ENCODE assay signal across 8 cellular contexts in the genomic region with DNA sequence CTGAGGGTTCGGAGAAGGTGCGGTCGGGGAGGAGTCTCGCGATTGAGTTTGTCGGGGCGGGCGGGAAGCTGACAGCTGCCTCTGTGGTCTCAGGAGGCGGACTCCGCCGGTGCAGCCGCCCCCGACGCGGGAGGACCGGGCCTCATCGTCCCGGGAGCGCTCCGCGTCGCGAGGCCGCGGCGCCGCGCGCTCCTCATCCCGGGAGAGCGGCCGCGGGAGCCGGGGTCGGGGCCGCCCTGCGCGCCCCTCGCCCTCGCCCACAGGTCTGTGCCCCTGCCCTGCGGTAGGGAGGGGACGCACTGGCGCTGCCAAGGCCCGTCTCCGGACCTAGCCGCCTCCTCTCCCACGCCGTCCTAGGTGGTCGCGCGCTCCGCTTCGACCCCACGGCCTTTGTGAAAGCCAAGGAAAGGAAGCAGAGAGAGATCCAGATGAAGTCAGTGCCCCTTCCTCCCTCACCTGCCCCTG. TPM values are rescaled to one million over a fixed set of nuclear protein-coding genes. Genes with fewer than 3 reads are reported as not detected.
A peak's percentile ranks its signal among the peaks of the same experiment; 100 is the strongest.
DNase-seq lines count a peak whose midpoint lies in the region; TF ChIP-seq lines count a peak whose summit lies in the region.

No MANE protein-coding gene starts in this region.

- CTCF ChIA-PET in CD4-positive, alpha-beta memory T cell (lab: Charles Lee; ENCODE audit: partially characterized antibody): interaction anchor here (1.7 to 2.0 kb wide), 3 partner anchors 10 to 21 kb away, joined by 4 to 18 read pairs (median 16); a partner anchor contains a TSS
- CTCF ChIA-PET in activated naive CD4-positive, alpha-beta T cell treated with anti-CD3 and anti-CD28 coated beads, Interleukin-2, amount 10 ng/mL, durations not matched to agents 7 days and 5 days (lab: Charles Lee): interaction anchor here (0.8 to 2.0 kb wide), 2 partner anchors 11 to 246 kb away, joined by 4 to 11 read pairs; no protein-coding TSS in a partner anchor

- H3K27ac Mint-ChIP-seq in CD4-positive, alpha-beta memory T cell: peak overlapping the region; percentile 60 to 88 (median 71)
- H3K27ac Mint-ChIP-seq in activated naive CD4-positive, alpha-beta T cell treated with anti-CD3 and anti-CD28 coated beads, Interleukin-2, amount 10 ng/mL, durations not matched to agents 7 days and 5 days: peak overlapping the region; percentile 81

- H3K79me2 ChIP-seq in MM.1S (ENCODE audit: low read length): no peaks in the 10 kb centered on the region

- no peaks in the 10 kb centered on the region for H3K9me3 Mint-ChIP-seq in CD4-positive, alpha-beta memory T cell
- no peaks in the 10 kb centered on the region for H3K9me3 Mint-ChIP-seq in activated naive CD4-positive, alpha-beta T cell treated with anti-CD3 and anti-CD28 coated beads, Interleukin-2, amount 10 ng/mL, durations not matched to agents 7 days and 5 days

- H3K9me2 ChIP-seq in MM.1S (replicated peaks; ENCODE audit: insufficient read depth, low read length): no peaks in the 10 kb centered on the region

- H3K27me3 ChIP-seq in CD4-positive, alpha-beta memory T cell (ENCODE audit: insufficient read depth, low read length): no peaks in the 10 kb centered on the region
- H3K27me3 ChIP-seq in MM.1S (replicated peaks; ENCODE audit: insufficient read depth, low read length) (no peaks in the 10 kb centered on the region), right atrium auricular region (peaks cover 3 to 4% of the 10 kb centered on the region in 2 donors)

- H3K4me3 ChIP-seq in CD4-positive, alpha-beta memory T cell (ENCODE audit: low read length in 2 of 2): peak overlapping the region; percentile 76 to 80
- H3K4me3 ChIP-seq in MM.1S (ENCODE audit: low read length) (peak overlapping the region; percentile 83), right atrium auricular region (peak overlapping the region; percentile 42 to 79), skin epidermis (peak overlapping the region; percentile 36 to 70 (median 57))

- H3K4me1 Mint-ChIP-seq in CD4-positive, alpha-beta memory T cell: peaks cover 12 to 21% (median 16%) of the 10 kb centered on the region in 4 donors
- H3K4me1 Mint-ChIP-seq in activated naive CD4-positive, alpha-beta T cell treated with anti-CD3 and anti-CD28 coated beads, Interleukin-2, amount 10 ng/mL, durations not matched to agents 7 days and 5 days: peaks cover 18% of the 10 kb centered on the region

- H4K20me1 ChIP-seq in MM.1S (ENCODE audit: insufficient read depth, low read length): no peaks in the 10 kb centered on the region

- peaks cover 0 to 5% of the 10 kb centered on the region in 2 donors for H3K27me3 Mint-ChIP-seq in CD4-positive, alpha-beta memory T cell
- peaks cover 26% of the 10 kb centered on the region for H3K27me3 Mint-ChIP-seq in activated naive CD4-positive, alpha-beta T cell treated with anti-CD3 and anti-CD28 coated beads, Interleukin-2, amount 10 ng/mL, durations not matched to agents 7 days and 5 days

- peaks cover 0 to 2% of the 10 kb centered on the region in 2 donors for H3K36me3 Mint-ChIP-seq in CD4-positive, alpha-beta memory T cell
- peaks cover 12% of the 10 kb centered on the region for H3K36me3 Mint-ChIP-seq in activated naive CD4-positive, alpha-beta T cell treated with anti-CD3 and anti-CD28 coated beads, Interleukin-2, amount 10 ng/mL, durations not matched to agents 7 days and 5 days

- peak overlapping the region; percentile 96 for H3K4me2 ChIP-seq in MM.1S (ENCODE audit: low read depth, low read length)

- peak overlapping the region; percentile 53 for H3K27ac ChIP-seq in CD4-positive, alpha-beta memory T cell (ENCODE audit: low read depth, low read length)
- H3K27ac ChIP-seq in MM.1S (ENCODE audit: low read length) (no peak overlapping the region), right atrium auricular region (no peak overlapping the region), skin epidermis (peak overlapping the region in 13 of 21 experiments; percentile 1 to 64 (median 47))

- TF ChIP-seq CTCF in MM.1S (IDR thresholded peaks at IDR 0.05; ENCODE audit: low read length): no peak
- TF ChIP-seq CTCF in right atrium auricular region (IDR thresholded peaks at IDR 0.05): no peak

- peaks cover 14% of the 10 kb centered on the region for H3K4me1 ChIP-seq in CD4-positive, alpha-beta memory T cell (ENCODE audit: insufficient read depth, low read length)
- H3K4me1 ChIP-seq in MM.1S (ENCODE audit: low read length) (0 out of 2 replicates have a peak, but pooled peaks cover 4% of the 10 kb centered on the region), right atrium auricular region (peaks cover 0 to 25% of the 10 kb centered on the region in 2 donors)

- H3F3A ChIP-seq in MM.1S (ENCODE audit: insufficient read depth, low read length): peaks cover 6% of the 10 kb centered on the region

- H3K9ac ChIP-seq in MM.1S (ENCODE audit: low read length): peak overlapping the region; percentile 32; the same call in 1 of the 2 replicates

- H3K36me3 ChIP-seq in CD4-positive, alpha-beta memory T cell (ENCODE audit: insufficient read depth, low read length): no peaks in the 10 kb centered on the region
- H3K36me3 ChIP-seq in MM.1S (replicated peaks; ENCODE audit: insufficient read depth, low read length): no peaks in the 10 kb centered on the region
- H3K36me3 ChIP-seq in right atrium auricular region: no peaks in the 10 kb centered on the region

- H3K9me3 ChIP-seq in CD4-positive, alpha-beta memory T cell (ENCODE audit: control insufficient read depth in 1 of 2, low read length in 2 of 2): no peaks in the 10 kb centered on the region
- no peaks in the 10 kb centered on the region for H3K9me3 ChIP-seq in MM.1S (replicated peaks; ENCODE audit: insufficient read depth, low read length)
- no peaks in the 10 kb centered on the region for H3K9me3 ChIP-seq in right atrium auricular region

- peak; percentile 39 to 68 (median 53) for DNase-seq in CD4-positive, alpha-beta memory T cell
- DNase-seq in MM.1S (peak; percentile 27), right atrium auricular region (ENCODE audit: low spot score) (no peak), amniotic stem cell (lab: John Stamatoyannopoulos, UW) (no peak), hepatic stellate cell (ENCODE audit: low spot score) (no peak), OCI-M2 (lab: John Stamatoyannopoulos, UW; ENCODE audit: unreplicated experiment) (no peak)
- DNase-seq in activated naive CD4-positive, alpha-beta T cell treated with anti-CD3 and anti-CD28 coated beads, Interleukin-2, amount 10 ng/mL, durations not matched to agents 7 days and 5 days: peak; percentile 67

- peak overlapping the region; percentile 86 to 94 (median 91) for H3K4me3 Mint-ChIP-seq in CD4-positive, alpha-beta memory T cell
- peak overlapping the region; percentile 79 for H3K4me3 Mint-ChIP-seq in activated naive CD4-positive, alpha-beta T cell treated with anti-CD3 and anti-CD28 coated beads, Interleukin-2, amount 10 ng/mL, durations not matched to agents 7 days and 5 days

- H2AFZ ChIP-seq in MM.1S (ENCODE audit: low read length): peak overlapping the region; percentile 91

- POLR2A ChIA-PET in CD4-positive, alpha-beta memory T cell (lab: Charles Lee; ENCODE audit: partially characterized antibody): no interaction called here

- intact Hi-C loops in CD4-positive, alpha-beta memory T cell (cut with micrococcal nuclease): loop anchor here (1.0 to 5.0 kb wide), 5 partner anchors 21 to 244 kb away; a partner anchor contains a TSS

RNA-seq across cellular contexts. Expression of a gene that starts 6.9 kb away (rescaled TPM):
- total RNA-seq in CD4-positive, alpha-beta memory T cell: not detected
- not detected for polyA plus RNA-seq in CD4-positive, alpha-beta memory T cell
- not detected for total RNA-seq in right atrium auricular region

RNA-seq across cellular contexts. Expression of a gene that starts 20.7 kb away (rescaled TPM):
- total RNA-seq in CD4-positive, alpha-beta memory T cell: 10 to 100 TPM; 37.4 to 39.6 TPM
- 1 to 10 TPM; 6.4 to 9.2 TPM for polyA plus RNA-seq in CD4-positive, alpha-beta memory T cell
- 1 to 10 TPM; 5.3 to 7.8 TPM for total RNA-seq in right atrium auricular region

RNA-seq across cellular contexts. Expression of a gene that starts 24.8 kb away (rescaled TPM):
- not detected for total RNA-seq in CD4-positive, alpha-beta memory T cell
- polyA plus RNA-seq in CD4-positive, alpha-beta memory T cell: not detected
- total RNA-seq in right atrium auricular region: not detected

RNA-seq across cellular contexts. Expression of a gene that starts 42.3 kb away (rescaled TPM):
- not detected for total RNA-seq in CD4-positive, alpha-beta memory T cell
- not detected for polyA plus RNA-seq in CD4-positive, alpha-beta memory T cell
- total RNA-seq in right atrium auricular region: 1 to 10 TPM; 1.5 to 3.9 TPM

Comparison
In these comparisons a context has a peak if more than half of its experiments do, and no peak if none do; other contexts are left out.
1. DNase-seq: peak in CD4-positive, alpha-beta memory T cell (5 of 5), MM.1S (single experiment) and activated naive CD4-positive, alpha-beta T cell treated with anti-CD3 and anti-CD28 coated beads, Interleukin-2, amount 10 ng/mL, durations not matched to agents 7 days and 5 days (single experiment); none in right atrium auricular region (single experiment), amniotic stem cell (single experiment), hepatic stellate cell (single experiment) and OCI-M2 (single experiment).
2. H3K27ac ChIP-seq: peak in CD4-positive, alpha-beta memory T cell (single experiment) and skin epidermis (13 of 21); none in MM.1S (single experiment) and right atrium auricular region (0 of 2).
3. RNA of a gene that starts 20.7 kb away (total RNA-seq): 37.4 to 39.6 TPM in CD4-positive, alpha-beta memory T cell; 5.3 to 7.8 TPM in right atrium auricular region; every median in the first group is over 4 times any median in the second.
4. Peak in every context shown above with its lines, with median percentiles within 50 percentile points of each other: H3K4me3 ChIP-seq.